8 cellular contexts compared by ENCODE assay signal in the genomic region with DNA sequence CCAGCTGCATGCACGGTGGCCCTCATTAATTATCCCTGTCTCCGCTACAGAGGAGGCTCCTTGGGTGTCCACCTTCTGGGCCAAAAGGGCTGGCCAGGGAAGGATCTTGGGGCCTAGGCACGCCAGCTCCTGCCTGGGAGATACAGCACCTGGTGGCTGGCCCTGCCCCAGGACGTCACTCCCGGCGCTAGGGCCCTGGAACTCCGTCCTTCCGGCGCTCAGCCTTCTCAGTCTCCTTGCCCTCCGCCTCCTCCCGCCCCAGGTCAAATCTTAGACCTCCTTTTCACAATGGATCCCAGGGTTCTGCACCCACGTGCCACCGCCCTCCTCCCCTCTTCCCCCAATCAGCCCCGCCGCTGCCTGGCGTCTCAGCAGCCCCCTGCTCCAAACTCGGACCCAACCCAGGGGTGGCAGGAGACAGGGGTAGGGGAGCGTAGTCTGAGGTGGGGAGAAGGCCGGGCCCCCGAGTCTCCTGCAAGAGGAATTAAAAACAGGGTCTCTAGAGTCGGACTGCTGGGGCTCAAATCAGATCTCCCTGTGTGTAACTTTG. TPM values are rescaled to one million over a fixed set of nuclear protein-coding genes. Genes with fewer than 3 reads are reported as not detected.
DNase-seq lines count a peak whose midpoint lies in the region; ATAC-seq, FAIRE-seq and TF ChIP-seq lines count a peak whose summit lies in the region.

No MANE protein-coding gene starts in this region.

- H3K4me1 ChIP-seq in PC-3 (ENCODE audit: insufficient read depth, low read length) = peaks cover 30% of the 10 kb centered on the region
- peaks cover 32 to 47% of the 10 kb centered on the region in 2 donors for H3K4me1 ChIP-seq in thoracic aorta (ENCODE audit: control insufficient read depth in 1 of 2, low read depth in 2 of 2)

- CTCF ChIA-PET in AG04449 (lab: Yijun Ruan, JAX) = interaction anchor here (0.9 kb wide), 1 partner anchor 15 kb away, joined by 3 read pairs; no protein-coding TSS in a partner anchor
- CTCF ChIA-PET in PC-3 (lab: Charles Lee) = interaction anchor here (0.6 kb wide), 1 partner anchor 94 kb away, joined by 3 read pairs; no protein-coding TSS in a partner anchor

- H3F3A ChIP-seq in PC-3 (ENCODE audit: low read length, unreplicated experiment) = no peaks in the 10 kb centered on the region

- H3K27ac Mint-ChIP-seq in neural crest cell (ENCODE audit: unreplicated experiment) = peak overlapping the region; percentile 97

- TF ChIP-seq CTCF in AG04449 (IDR thresholded peaks at IDR 0.05; ENCODE audit: insufficient read depth, low read length, missing control alignments) = no peak
- no peak for TF ChIP-seq CTCF in PC-3 (conservative IDR thresholded peaks at IDR 0.05; ENCODE audit: low read depth, low read length)
- TF ChIP-seq CTCF in foreskin fibroblast (IDR thresholded peaks at IDR 0.05; ENCODE audit: low read depth, low read length) = no peak
- TF ChIP-seq CTCF in neural crest cell (conservative IDR thresholded peaks at IDR 0.05) = no peak
- TF ChIP-seq CTCF in thoracic aorta (IDR thresholded peaks at IDR 0.05) = no peak

- peaks cover 52% of the 10 kb centered on the region for H4K20me1 ChIP-seq in PC-3 (ENCODE audit: low read length)

- H3K27ac ChIP-seq in PC-3 (ENCODE audit: low read length) = peak overlapping the region; percentile 50
- peak overlapping the region; percentile 76 to 85 for H3K27ac ChIP-seq in thoracic aorta

- H3K9me3 Mint-ChIP-seq in neural crest cell = no peaks in the 10 kb centered on the region

- H2AFZ ChIP-seq in PC-3 (ENCODE audit: low read length) = peak overlapping the region; percentile 60

- H3K27me3 ChIP-seq in PC-3 (ENCODE audit: low read length) (no peaks in the 10 kb centered on the region), thoracic aorta (replicated peaks; ENCODE audit: insufficient read depth) (no peaks in the 10 kb centered on the region)

- intact Hi-C loops in PC-3 (cut with micrococcal nuclease) = loop anchor here (2.0 to 5.0 kb wide), 2 partner anchors 16 to 92 kb away; partner anchors contain the start of gene DCP1A

- no peak for DNase-seq in AG04449 (ENCODE audit: low read depth, low spot score)
- DNase-seq in GM18507 (ENCODE audit: extremely low spot score, insufficient read length, low read depth) = peak; percentile 58
- DNase-seq in PC-3 = peak; percentile 71
- peak; percentile 13 for DNase-seq in activated gamma-delta T cell (lab: John Stamatoyannopoulos, UW)
- peak; percentile 58 to 86 for DNase-seq in foreskin fibroblast
- peak; percentile 65 for DNase-seq in neural crest cell (ENCODE audit: low read depth, low spot score)
- DNase-seq in thoracic aorta (ENCODE audit: low spot score) = no peak

- H3K4me2 ChIP-seq in PC-3 (ENCODE audit: low read length) = peak overlapping the region; percentile 88

- H3K9ac ChIP-seq in PC-3 (ENCODE audit: low read length) = peak overlapping the region; percentile 90

- no peaks in the 10 kb centered on the region for H3K9me2 ChIP-seq in PC-3 (replicated peaks; ENCODE audit: low read length)

- H3K36me3 ChIP-seq in PC-3 (ENCODE audit: low read depth, low read length) (peaks cover 15% of the 10 kb centered on the region), thoracic aorta (no peaks in the 10 kb centered on the region)

- BruUV-seq in PC-3 (replicated peaks; lab: Mats Ljungman, UMichigan) = TSS peak; percentile 58

- POLR2A ChIA-PET in AG04449 (lab: Yijun Ruan, JAX) = interaction anchor here (0.8 to 1.3 kb wide), 2 partner anchors 11 to 17 kb away, joined by 3 to 4 read pairs; no protein-coding TSS in a partner anchor
- POLR2A ChIA-PET in PC-3 (lab: Charles Lee; ENCODE audit: unreplicated experiment) = interaction anchor here (0.5 kb wide), 1 partner anchor 126 kb away, joined by 3 read pairs; no protein-coding TSS in a partner anchor

- peak; percentile 85 for FAIRE-seq in GM18507 (lab: Jason Lieb, UNC)

- H3K4me1 Mint-ChIP-seq in neural crest cell = peaks cover 64% of the 10 kb centered on the region

- ATAC-seq in HG03095 (IDR thresholded peaks at IDR 0.05; ENCODE audit: unreplicated experiment) (peak; percentile 51), PC-3 (peak; percentile 65), thoracic aorta (ENCODE audit: insufficient number of reproducible peaks, low FRiP score, low read depth) (no peak)

- peak overlapping the region; percentile 99 for H3K4me3 Mint-ChIP-seq in neural crest cell

- peaks cover 62% of the 10 kb centered on the region for H3K79me2 ChIP-seq in PC-3 (ENCODE audit: low read length)

- H3K9me3 ChIP-seq in PC-3 (ENCODE audit: low read length) (no peaks in the 10 kb centered on the region), thoracic aorta (no peaks in the 10 kb centered on the region)

- no peaks in the 10 kb centered on the region for H3K27me3 Mint-ChIP-seq in neural crest cell (ENCODE audit: low read depth)

- peak overlapping the region; percentile 94 for H3K4me3 ChIP-seq in AG04449 (ENCODE audit: low read depth, low read length)
- H3K4me3 ChIP-seq in PC-3 (ENCODE audit: low read length) = peak overlapping the region; percentile 96
- peak overlapping the region; percentile 92 to 94 for H3K4me3 ChIP-seq in foreskin fibroblast (ENCODE audit: low read depth in 1 of 2, low read length in 2 of 2)
- H3K4me3 ChIP-seq in thoracic aorta = peak overlapping the region; percentile 79

- no peaks in the 10 kb centered on the region for H3K36me3 Mint-ChIP-seq in neural crest cell (ENCODE audit: low read depth)

RNA-seq across cellular contexts. Expression of gene TKT, which starts 0.9 kb away (rescaled TPM):
- total RNA-seq in PC-3 (2014; rRNA removed) (380 and 486 TPM in 2 replicates), neural crest cell (556 and 564 TPM in 2 replicates), thoracic aorta (100 to 1,000 TPM; 138 to 240 TPM)

Comparison
In these comparisons a context has a peak if more than half of its experiments do, and no peak if none do; other contexts are left out.
1. DNase-seq: peak in GM18507 (single experiment), PC-3 (single experiment), activated gamma-delta T cell (single experiment), foreskin fibroblast (2 of 2) and neural crest cell (single experiment); none in AG04449 (single experiment) and thoracic aorta (single experiment).
2. Peak in every context shown above with its lines, with median percentiles within 50 percentile points of each other: H3K4me3 ChIP-seq.